Comparison of ENCODE assay signal across 27 cellular contexts in genomic region chr12:54773593-54773992, GRCh38.
"Had no signal": no experiment of that assay in that cellular context is flagged by ENCODE, and none has a peak within 500 bp of the region (broad histone marks: within the 10 kb centered on the region; RNA-seq: fewer than 3 reads in every experiment).

No MANE protein-coding gene starts in this region.

- ATAC-seq: activated naive CD8-positive, alpha-beta T cell treated with anti-CD3 and anti-CD28 coated beads, Interleukin-2, amount 50 U/mL, for 24 hours; activated T-cell treated with anti-CD3 and anti-CD28 coated beads, Interleukin-2, amount 50 U/mL, for 4 hours; activated T-helper 17 cell treated with anti-CD3 and anti-CD28 coated beads, Interleukin-2, amount 50 U/mL, for 72 hours; left ventricle myocardium superior; naive thymus-derived CD4-positive, alpha-beta T cell; right cardiac atrium; stimulated activated naive B cell treated with anti-CD40 and anti-IgM and Interleukin-4, amounts not matched to agents 10 μg/mL and 1 μg/mL and 100 μg/mL, for 72 hours; T-helper 17 cell; WTC11 had no signal

- H3K27ac ChIP-seq: epithelial cell of prostate, esophagus squamous epithelium, parathyroid adenoma, stomach, suprapubic skin, tibial artery had no signal

- H3K9me3 ChIP-seq: esophagus squamous epithelium, tibial artery had no signal

- H3K4me3 ChIP-seq: esophagus squamous epithelium, stomach, suprapubic skin, tibial artery had no signal

- DNase-seq: activated CD4-positive, alpha-beta memory T cell treated with anti-CD3 and anti-CD28 coated beads, Interleukin-2, amount 10 ng/mL, durations not matched to agents 7 days and 5 days; activated CD4-positive, alpha-beta T cell treated with anti-CD3 and anti-CD28 coated beads for 1 hour; activated CD4-positive, alpha-beta T cell treated with anti-CD3 and anti-CD28 coated beads, Interleukin-2, amount 10 ng/mL, durations not matched to agents 7 days and 5 days; activated gamma-delta T cell treated with Interleukin-2 at 50 U/mL for 16 hours; activated naive CD8-positive, alpha-beta T cell treated with anti-CD3 and anti-CD28 coated beads, Interleukin-2, amount 50 U/mL, for 24 hours; activated T-cell treated with anti-CD3 and anti-CD28 coated beads, Interleukin-2, amount 50 U/mL, for 4 hours; amygdala; esophagus squamous epithelium; glutamatergic neuron; islet precursor cell; left ventricle myocardium superior; midbrain; naive thymus-derived CD4-positive, alpha-beta T cell; occipital lobe; right cardiac atrium; stimulated activated CD4-positive, alpha-beta T cell treated with anti-CD3 and anti-CD28 coated beads, Interleukin-15, amount 100 ng/mL, for 24 hours; stimulated activated CD4-positive, alpha-beta T cell treated with anti-CD3 and anti-CD28 coated beads, Interleukin-2, amount 100 ng/mL, for 24 hours; stimulated activated naive B cell treated with anti-CD40 and anti-IgM and Interleukin-4, amounts not matched to agents 10 μg/mL and 1 μg/mL and 100 μg/mL, for 72 hours; stomach; T-helper 17 cell; T1000; tibial artery had no signal

- H3K9ac ChIP-seq: parathyroid adenoma had no signal

- H3K4me1 ChIP-seq: esophagus squamous epithelium, parathyroid adenoma, stomach, suprapubic skin, tibial artery had no signal

- H3K79me2 ChIP-seq: parathyroid adenoma had no signal

- H2AFZ ChIP-seq: parathyroid adenoma had no signal

- H3K27me3 ChIP-seq: esophagus squamous epithelium, stomach, suprapubic skin, tibial artery had no signal

- H3K36me3 ChIP-seq: esophagus squamous epithelium, stomach, suprapubic skin, tibial artery had no signal
